In the genomic region with DNA sequence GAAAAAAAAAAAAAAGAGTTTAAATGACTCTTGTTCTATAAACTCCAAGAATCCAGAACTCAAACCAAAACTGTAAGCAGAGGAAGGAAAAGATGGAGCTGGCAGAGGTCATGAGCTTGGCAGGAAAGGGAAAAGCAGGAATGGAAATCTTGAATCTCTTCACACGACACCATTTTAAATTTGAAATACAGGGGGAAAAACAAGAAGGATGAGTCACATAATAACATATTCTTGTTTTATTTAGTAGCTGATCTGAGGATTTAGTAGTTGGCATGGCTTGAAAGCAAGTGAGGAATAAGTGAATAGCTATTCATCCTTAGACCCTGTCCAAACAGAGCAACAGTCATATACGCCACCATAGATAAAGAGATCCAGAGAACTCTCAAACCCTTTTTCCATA, we compare ENCODE assay signal across 26 cellular contexts. TPM values are rescaled to one million over a fixed set of nuclear protein-coding genes. Genes with fewer than 3 reads are reported as not detected.
DNase-seq lines count a peak whose midpoint lies in the region; ATAC-seq, FAIRE-seq and TF ChIP-seq lines count a peak whose summit lies in the region.
"Had no signal": no experiment of that assay in that cellular context is flagged by ENCODE, and none has a peak within 500 bp of the region (broad histone marks: within the 10 kb centered on the region; RNA-seq: fewer than 3 reads in every experiment).

No MANE protein-coding gene starts in this region.

- H3K4me2 ChIP-seq in A549, result no peak overlapping the region
- H3K4me2 ChIP-seq in osteoblast (ENCODE audit: insufficient read depth, low read length), result peak overlapping the region; percentile 4

- peak; percentile 13 for FAIRE-seq in A549 (lab: Jason Lieb, UNC)
- FAIRE-seq: colon had no signal

- no peaks in the 10 kb centered on the region for H3K4me1 Mint-ChIP-seq in activated CD8-positive, alpha-beta memory T cell treated with anti-CD3 and anti-CD28 coated beads, Interleukin-2, amount 10 ng/mL, durations not matched to agents 7 days and 5 days
- H3K4me1 Mint-ChIP-seq: activated CD4-positive, alpha-beta memory T cell treated with anti-CD3 and anti-CD28 coated beads, Interleukin-2, amount 10 ng/mL, durations not matched to agents 7 days and 5 days; activated naive CD4-positive, alpha-beta T cell treated with anti-CD3 and anti-CD28 coated beads, Interleukin-2, amount 10 ng/mL, durations not matched to agents 7 days and 5 days; IgD-negative memory B cell had no signal

- WGBS in A549 (ENCODE audit: missing lambda C conversion rate), result 89% methylated on average over 2 of the region's 2 CpGs
- WGBS in esophagus squamous epithelium, 2 donors, result 23 to 25% methylated on average over 2 of the region's 2 CpGs

- CTCF ChIA-PET in A549 (lab: Yijun Ruan, JAX), result interaction anchor here (0.6 to 0.9 kb wide), 4 partner anchors 8 to 195 kb away, joined by 3 to 7 read pairs (median 3); no protein-coding TSS in a partner anchor
- CTCF ChIA-PET in activated CD8-positive, alpha-beta memory T cell treated with anti-CD3 and anti-CD28 coated beads, Interleukin-2, amount 10 ng/mL, durations not matched to agents 7 days and 5 days (lab: Charles Lee), result interaction anchor here (1.3 kb wide), 1 partner anchor 164 kb away, joined by 3 read pairs; no protein-coding TSS in a partner anchor

- no peaks in the 10 kb centered on the region for H4K20me1 ChIP-seq in osteoblast (ENCODE audit: insufficient read depth, low read length)

- no peaks in the 10 kb centered on the region for H3K36me3 Mint-ChIP-seq in activated CD8-positive, alpha-beta memory T cell treated with anti-CD3 and anti-CD28 coated beads, Interleukin-2, amount 10 ng/mL, durations not matched to agents 7 days and 5 days
- H3K36me3 Mint-ChIP-seq: activated naive CD4-positive, alpha-beta T cell treated with anti-CD3 and anti-CD28 coated beads, Interleukin-2, amount 10 ng/mL, durations not matched to agents 7 days and 5 days; IgD-negative memory B cell; mesothelial cell of epicardium; natural killer cell treated with Interleukin-12 subunit alpha and Interleukin-12 subunit beta and Interleukin-15 and Interleukin-18, amount 100 ng/mL, for 72 hours had no signal

- TF ChIP-seq CTCF in A549 (IDR thresholded peaks at IDR 0.05) (no peak), esophagus squamous epithelium (IDR thresholded peaks at IDR 0.05) (no peak), osteoblast (IDR thresholded peaks at IDR 0.05; ENCODE audit: extremely low read depth, low read depth, low read length) (no peak)

- no peak for ATAC-seq in A549
- no peak for ATAC-seq in activated CD8-positive, alpha-beta memory T cell treated with anti-CD3 and anti-CD28 coated beads, Interleukin-2, amount 10 ng/mL, durations not matched to agents 7 days and 5 days
- ATAC-seq: activated T-cell treated with anti-CD3 and anti-CD28 coated beads, Interleukin-2, amount 50 U/mL, for 72 hours; natural killer cell treated with Interleukin-12 subunit alpha and Interleukin-12 subunit beta and Interleukin-15 and Interleukin-18, amount 100 ng/mL, for 72 hours had no signal

- H3K4me1 ChIP-seq in A549, result peaks cover 23% of the 10 kb centered on the region
- peaks cover 6 to 59% (median 13%) of the 10 kb centered on the region in 3 donors for H3K4me1 ChIP-seq in esophagus squamous epithelium
- H3K4me1 ChIP-seq in osteoblast (ENCODE audit: insufficient read depth, low read length), result peaks cover 82% of the 10 kb centered on the region

- POLR2A ChIA-PET in A549 (lab: Yijun Ruan, JAX), result no interaction called here

- H3K27ac ChIP-seq in A549 (no peak overlapping the region), esophagus squamous epithelium (peak overlapping the region in 3 of 4 donors; percentile 8 to 47 (median 45)), osteoblast (ENCODE audit: low read depth, low read length) (peak overlapping the region; percentile 95)
- H3K27ac ChIP-seq: HL-60, RWPE1, tibial nerve had no signal

- peaks cover 97% of the 10 kb centered on the region for H3K79me2 ChIP-seq in osteoblast (ENCODE audit: insufficient read depth, low read length)

- DNase-seq in A549 (ENCODE audit: low read depth in 1 of 2, low spot score in 1 of 2) (no peak), MG63 (peak; percentile 78), esophagus squamous epithelium (lab: John Stamatoyannopoulos, UW) (no peak), osteoblast (ENCODE audit: insufficient read length, low spot score, missing footprints) (no peak), NOMO-1 (lab: John Stamatoyannopoulos, UW; ENCODE audit: unreplicated experiment in 2 of 2) (no peak), G401 (ENCODE audit: low spot score) (no peak), NCI-H2227 (lab: John Stamatoyannopoulos, UW; ENCODE audit: unreplicated experiment) (no peak)
- DNase-seq in activated CD8-positive, alpha-beta memory T cell treated with anti-CD3 and anti-CD28 coated beads, Interleukin-2, amount 10 ng/mL, durations not matched to agents 7 days and 5 days, result no peak
- DNase-seq: 8988T; activated CD4-positive, alpha-beta memory T cell treated with anti-CD3 and anti-CD28 coated beads, Interleukin-2, amount 10 ng/mL, durations not matched to agents 7 days and 5 days; activated CD4-positive, CD25-positive, alpha-beta regulatory T cell; activated naive CD4-positive, alpha-beta T cell treated with anti-CD3 and anti-CD28 coated beads, Interleukin-2, amount 10 ng/mL, durations not matched to agents 7 days and 5 days; activated T-cell treated with anti-CD3 and anti-CD28 coated beads, Interleukin-2, amount 50 U/mL, for 72 hours; MM.1S; NCI-H1436; NCI-H524 treated with DMSO at 0.1 percent for 48 hours; stimulated activated CD4-positive, alpha-beta T cell treated with anti-CD3 and anti-CD28 coated beads, Interleukin-2, amount 100 ng/mL, for 24 hours; stimulated activated naive CD4-positive, alpha-beta T cell treated with Interleukin-2 at 50 U/mL for 16 hours; T1000 had no signal

- TF ChIP-seq POLR2A in A549 (IDR thresholded peaks at IDR 0.05; ENCODE audit: low read length) (no peak), esophagus squamous epithelium (IDR thresholded peaks at IDR 0.05) (no peak)

- TF ChIP-seq RAD21 in A549 (conservative IDR thresholded peaks at IDR 0.05 in 1 of 2, IDR thresholded peaks at IDR 0.05 in 1 of 2), result no peak

- H3K4me3 ChIP-seq in A549, result no peak overlapping the region
- no peak overlapping the region for H3K4me3 ChIP-seq in MG63
- H3K4me3 ChIP-seq in esophagus squamous epithelium, result no peak overlapping the region
- H3K4me3 ChIP-seq in osteoblast (ENCODE audit: insufficient read depth, low read length), result no peak overlapping the region
- H3K4me3 ChIP-seq: tibial nerve had no signal

- TF ChIP-seq EP300 in A549 (IDR thresholded peaks at IDR 0.05), result no peak

- in situ Hi-C loops in G401 (cut with HindIII; ENCODE audit: low sequenced_read_pairs), result no loop called here

- H3K36me3 ChIP-seq in MG63 (peaks cover 6% of the 10 kb centered on the region; the same call in 1 of the 2 replicates), esophagus squamous epithelium (no peaks in the 10 kb centered on the region), osteoblast (ENCODE audit: insufficient read depth, low read length) (no peaks in the 10 kb centered on the region)
- H3K36me3 ChIP-seq: tibial nerve had no signal

- H3K27me3 ChIP-seq in MG63 (no peaks in the 10 kb centered on the region), esophagus squamous epithelium (no peaks in the 10 kb centered on the region), osteoblast (ENCODE audit: insufficient read depth, low read length) (no peaks in the 10 kb centered on the region)
- H3K27me3 ChIP-seq: tibial nerve had no signal

- no peaks in the 10 kb centered on the region for H3K9me3 Mint-ChIP-seq in activated CD8-positive, alpha-beta memory T cell treated with anti-CD3 and anti-CD28 coated beads, Interleukin-2, amount 10 ng/mL, durations not matched to agents 7 days and 5 days (ENCODE audit: low read depth)
- H3K9me3 Mint-ChIP-seq: activated CD4-positive, alpha-beta memory T cell treated with anti-CD3 and anti-CD28 coated beads, Interleukin-2, amount 10 ng/mL, durations not matched to agents 7 days and 5 days; activated naive CD4-positive, alpha-beta T cell treated with anti-CD3 and anti-CD28 coated beads, Interleukin-2, amount 10 ng/mL, durations not matched to agents 7 days and 5 days; activated T-cell treated with anti-CD3 and anti-CD28 coated beads, Interleukin-2, amount 50 U/mL, for 72 hours; IgD-negative memory B cell; mesothelial cell of epicardium; natural killer cell treated with Interleukin-12 subunit alpha and Interleukin-12 subunit beta and Interleukin-15 and Interleukin-18, amount 100 ng/mL, for 72 hours had no signal

- intact Hi-C loops in esophagus squamous epithelium (cut with DNase I), result no loop called here

- H3K27me3 Mint-ChIP-seq in activated CD8-positive, alpha-beta memory T cell treated with anti-CD3 and anti-CD28 coated beads, Interleukin-2, amount 10 ng/mL, durations not matched to agents 7 days and 5 days, result peaks cover 14% of the 10 kb centered on the region
- H3K27me3 Mint-ChIP-seq: activated CD4-positive, alpha-beta memory T cell treated with anti-CD3 and anti-CD28 coated beads, Interleukin-2, amount 10 ng/mL, durations not matched to agents 7 days and 5 days; activated naive CD4-positive, alpha-beta T cell treated with anti-CD3 and anti-CD28 coated beads, Interleukin-2, amount 10 ng/mL, durations not matched to agents 7 days and 5 days had no signal

- no peak overlapping the region for H3K27ac Mint-ChIP-seq in activated CD8-positive, alpha-beta memory T cell treated with anti-CD3 and anti-CD28 coated beads, Interleukin-2, amount 10 ng/mL, durations not matched to agents 7 days and 5 days
- H3K27ac Mint-ChIP-seq: activated CD4-positive, alpha-beta memory T cell treated with anti-CD3 and anti-CD28 coated beads, Interleukin-2, amount 10 ng/mL, durations not matched to agents 7 days and 5 days; activated naive CD4-positive, alpha-beta T cell treated with anti-CD3 and anti-CD28 coated beads, Interleukin-2, amount 10 ng/mL, durations not matched to agents 7 days and 5 days; activated T-cell treated with anti-CD3 and anti-CD28 coated beads, Interleukin-2, amount 50 U/mL, for 72 hours; IgD-negative memory B cell; mesothelial cell of epicardium; natural killer cell treated with Interleukin-12 subunit alpha and Interleukin-12 subunit beta and Interleukin-15 and Interleukin-18, amount 100 ng/mL, for 72 hours had no signal

- no peak overlapping the region for H2AFZ ChIP-seq in osteoblast (ENCODE audit: low read length)

- H3K9me3 ChIP-seq in A549, result no peaks in the 10 kb centered on the region
- no peaks in the 10 kb centered on the region for H3K9me3 ChIP-seq in MG63
- no peaks in the 10 kb centered on the region for H3K9me3 ChIP-seq in esophagus squamous epithelium
- H3K9me3 ChIP-seq in osteoblast (ENCODE audit: low read depth, low read length), result no peaks in the 10 kb centered on the region
- H3K9me3 ChIP-seq: tibial nerve had no signal

- no peak overlapping the region for H3K4me3 Mint-ChIP-seq in activated CD8-positive, alpha-beta memory T cell treated with anti-CD3 and anti-CD28 coated beads, Interleukin-2, amount 10 ng/mL, durations not matched to agents 7 days and 5 days
- H3K4me3 Mint-ChIP-seq: activated CD4-positive, alpha-beta memory T cell treated with anti-CD3 and anti-CD28 coated beads, Interleukin-2, amount 10 ng/mL, durations not matched to agents 7 days and 5 days; activated naive CD4-positive, alpha-beta T cell treated with anti-CD3 and anti-CD28 coated beads, Interleukin-2, amount 10 ng/mL, durations not matched to agents 7 days and 5 days; activated T-cell treated with anti-CD3 and anti-CD28 coated beads, Interleukin-2, amount 50 U/mL, for 72 hours; IgD-negative memory B cell; mesothelial cell of epicardium; natural killer cell treated with Interleukin-12 subunit alpha and Interleukin-12 subunit beta and Interleukin-15 and Interleukin-18, amount 100 ng/mL, for 72 hours had no signal

RNA-seq across cellular contexts. Expression of a gene that starts 35.0 kb away (rescaled TPM):
- polyA plus RNA-seq in A549 (2011; rRNA removed), result 101 and 106 TPM in 2 replicates
- 22.4 and 22.5 TPM in 2 replicates for polyA plus RNA-seq in A549 (2012; cell fraction: cytosol; rRNA removed)
- 16.5 and 19.5 TPM in 2 replicates for polyA plus RNA-seq in A549 (2012; cell fraction: nucleus; rRNA removed)
- polyA plus RNA-seq in A549 (2017; fragmentation: RNase III; extraction: RNeasy Plus Mini Kit Qiagen cat#74134 plus additional on column Dnase treatment), result 20.1 to 28.2 TPM (median 25.1 TPM) in 3 replicates
- polyA minus RNA-seq in A549 (2011; rRNA and poly(A)+ RNA removed), result 85.5 and 132 TPM in 2 replicates
- total RNA-seq in MG63 (2014; rRNA removed; shearing (Covaris generic); ENCODE audit: low replicate concordance), result 103 and 135 TPM in 2 replicates
- 10 to 100 TPM; 14.2 to 56.6 (median 17.7) TPM for total RNA-seq in esophagus squamous epithelium
- 139 and 160 TPM in 2 replicates for total RNA-seq in osteoblast
- 1 to 10 TPM; 1.4 to 2.1 TPM for total RNA-seq in activated CD8-positive, alpha-beta memory T cell treated with anti-CD3 and anti-CD28 coated beads, Interleukin-2, amount 10 ng/mL, durations not matched to agents 7 days and 5 days
- 0.07 TPM in 1 of 2 replicates, not detected in the other for total RNA-seq in G401 (2014; rRNA removed; shearing (Covaris generic))

Comparison
In these comparisons a context has a peak if more than half of its experiments do, and no peak if none do; other contexts are left out.
1. H3K27ac ChIP-seq: peak in esophagus squamous epithelium (3 of 4) and osteoblast (single experiment); none in A549 (0 of 2).
2. RNA of a gene that starts 35.0 kb away (total RNA-seq): 139 to 160 TPM in osteoblast, 103 to 135 TPM in MG63 and 14.2 to 56.6 TPM in esophagus squamous epithelium; 1.4 to 2.1 TPM in activated CD8-positive, alpha-beta memory T cell treated with anti-CD3 and anti-CD28 coated beads, Interleukin-2, amount 10 ng/mL, durations not matched to agents 7 days and 5 days and 0.07 TPM in G401; every median in the first group is over 4 times any median in the second.